ENCODE assay signal across 26 cellular contexts in genomic region chr13:20988033-20988908, GRCh38.
"Had no signal": no experiment of that assay in that cellular context is flagged by ENCODE, and none has a peak within 500 bp of the region (broad histone marks: within the 10 kb centered on the region; RNA-seq: fewer than 3 reads in every experiment).

No MANE protein-coding gene starts in this region.

- H3K27ac ChIP-seq: cardiac muscle cell, coronary artery, esophagus squamous epithelium, neutrophil, pancreas, suprapubic skin, thyroid gland had no signal

- H3K4me3 Mint-ChIP-seq: effector memory CD8-positive, alpha-beta T cell; immature natural killer cell; memory B cell; natural killer cell; neural crest cell; stimulated activated effector memory CD8-positive, alpha-beta T cell treated with anti-CD3 and anti-CD28 coated beads, Interleukin-12 subunit alpha, Interleukin-12 subunit beta, amount 100 ng/mL, for 72 hours; stimulated activated naive CD8-positive, alpha-beta T cell treated with anti-CD3 and anti-CD28 coated beads, Interleukin-15, Interleukin-2, amounts not matched to agents 100 ng/mL and 50 ng/mL, for 24 hours had no signal

- H3K9me3 Mint-ChIP-seq: effector memory CD8-positive, alpha-beta T cell; immature natural killer cell; memory B cell; natural killer cell; neural crest cell; stimulated activated effector memory CD8-positive, alpha-beta T cell treated with anti-CD3 and anti-CD28 coated beads, Interleukin-12 subunit alpha, Interleukin-12 subunit beta, amount 100 ng/mL, for 72 hours; stimulated activated naive CD8-positive, alpha-beta T cell treated with anti-CD3 and anti-CD28 coated beads, Interleukin-15, Interleukin-2, amounts not matched to agents 100 ng/mL and 50 ng/mL, for 24 hours had no signal

- H3K9me3 ChIP-seq: esophagus squamous epithelium, heart right ventricle, neutrophil, pancreas, suprapubic skin, thyroid gland had no signal

- H3K4me3 ChIP-seq: cardiac muscle cell, coronary artery, esophagus squamous epithelium, heart right ventricle, lung, pancreas, smooth muscle cell, suprapubic skin, thyroid gland had no signal

- ATAC-seq: effector memory CD8-positive, alpha-beta T cell; pancreas; stimulated activated effector memory CD8-positive, alpha-beta T cell treated with anti-CD3 and anti-CD28 coated beads, Interleukin-12 subunit alpha, Interleukin-12 subunit beta, amount 100 ng/mL, for 72 hours had no signal

- H3K27me3 ChIP-seq: cardiac muscle cell, esophagus squamous epithelium, heart right ventricle, neutrophil, pancreas, suprapubic skin, thyroid gland had no signal

- H3K27ac Mint-ChIP-seq: effector memory CD8-positive, alpha-beta T cell; immature natural killer cell; memory B cell; natural killer cell; stimulated activated effector memory CD8-positive, alpha-beta T cell treated with anti-CD3 and anti-CD28 coated beads, Interleukin-12 subunit alpha, Interleukin-12 subunit beta, amount 100 ng/mL, for 72 hours; stimulated activated naive CD8-positive, alpha-beta T cell treated with anti-CD3 and anti-CD28 coated beads, Interleukin-15, Interleukin-2, amounts not matched to agents 100 ng/mL and 50 ng/mL, for 24 hours had no signal

- H3K27me3 Mint-ChIP-seq: effector memory CD8-positive, alpha-beta T cell; memory B cell; stimulated activated naive CD8-positive, alpha-beta T cell treated with anti-CD3 and anti-CD28 coated beads, Interleukin-15, Interleukin-2, amounts not matched to agents 100 ng/mL and 50 ng/mL, for 24 hours had no signal

- H3K4me1 Mint-ChIP-seq: memory B cell had no signal

- H3K36me3 Mint-ChIP-seq: memory B cell, natural killer cell had no signal

- DNase-seq: dermis blood vessel endothelial cell; effector memory CD8-positive, alpha-beta T cell; erythroblast; esophagus squamous epithelium; foreskin melanocyte; glutamatergic neuron; heart right ventricle; hippocampal formation; immature natural killer cell; natural killer cell; retina; stimulated activated CD4-positive, alpha-beta T cell treated with anti-CD3 and anti-CD28 coated beads, Interleukin-2, amount 100 ng/mL, for 24 hours; stimulated activated CD4-positive, alpha-beta T cell treated with anti-CD3 and anti-CD28 coated beads, Interleukin-4, amount 100 ng/mL, for 24 hours; thyroid gland; trophoblast cell had no signal

- H3K4me1 ChIP-seq: pancreas, suprapubic skin had no signal
